8 cellular contexts compared by ENCODE assay signal in the genomic region with DNA sequence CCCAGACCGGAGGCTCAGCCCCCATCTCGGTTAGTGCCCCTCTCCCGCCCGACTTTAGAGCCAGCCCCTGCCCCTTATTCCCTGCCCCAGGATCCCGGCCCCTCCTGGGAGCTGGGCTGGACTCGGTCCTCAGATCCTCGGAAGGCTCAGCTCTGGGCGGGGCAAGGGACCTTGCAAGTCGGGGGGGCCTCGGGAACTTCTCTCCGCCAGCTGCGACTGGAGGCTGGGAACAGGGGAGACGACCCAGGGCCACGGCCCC. TPM values are rescaled to one million over a fixed set of nuclear protein-coding genes. Genes with fewer than 3 reads are reported as not detected.
A peak's percentile ranks its signal among the peaks of the same experiment; 100 is the strongest.
DNase-seq lines count a peak whose midpoint lies in the region; ATAC-seq and TF ChIP-seq lines count a peak whose summit lies in the region.

No MANE protein-coding gene starts in this region.

- H3K9ac ChIP-seq in HUES64 (ENCODE audit: low read depth, low read length) (peak overlapping the region; percentile 73), mucosa of rectum (ENCODE audit: low read depth in 1 of 2, low read length in 2 of 2) (peak overlapping the region; percentile 76 to 92)

- peaks cover 6% of the 10 kb centered on the region for H3K4me1 ChIP-seq in A673 (ENCODE audit: insufficient read depth, low read length, poor library complexity, severe bottlenecking)
- H3K4me1 ChIP-seq in HUES64 (ENCODE audit: insufficient read depth, low read length), result peaks cover 14% of the 10 kb centered on the region
- H3K4me1 ChIP-seq in mucosa of rectum (ENCODE audit: control insufficient read depth in 2 of 2, insufficient read depth in 2 of 2, low read length in 2 of 2), result peaks cover 42 to 52% of the 10 kb centered on the region in 2 donors

- H3K36me3 Mint-ChIP-seq in dendritic cell treated with granulocyte-macrophage colony-stimulating factor and Interleukin-4, amounts not matched to agents 40 ng/mL and 50 ng/mL, for 4 days (ENCODE audit: low read depth), result peaks cover 6% of the 10 kb centered on the region

- no TSS peak for BruUV-seq in A673 (replicated peaks; lab: Mats Ljungman, UMichigan)

- WGBS in HUES64, result 1% methylated on average over 14 of the region's 14 CpGs

- intact Hi-C loops in A673 (cut with micrococcal nuclease; ENCODE audit: unreplicated experiment), result no loop called here
- intact Hi-C loops in dendritic cell treated with granulocyte-macrophage colony-stimulating factor and Interleukin-4, amounts not matched to agents 40 ng/mL and 50 ng/mL, for 4 days (cut with micrococcal nuclease), result no loop called here

- H3K9me3 ChIP-seq in A673 (ENCODE audit: low read depth, low read length, poor library complexity, severe bottlenecking) (no peaks in the 10 kb centered on the region), HUES64 (ENCODE audit: insufficient read depth, low read depth, low read length) (no peaks in the 10 kb centered on the region), mucosa of rectum (ENCODE audit: control insufficient read depth in 2 of 2, low read length in 2 of 2) (no peaks in the 10 kb centered on the region)

- no peak for ATAC-seq in HG03280 (IDR thresholded peaks at IDR 0.05; ENCODE audit: unreplicated experiment)

- peaks cover 50% of the 10 kb centered on the region for H3K4me1 Mint-ChIP-seq in dendritic cell treated with granulocyte-macrophage colony-stimulating factor and Interleukin-4, amounts not matched to agents 40 ng/mL and 50 ng/mL, for 4 days (ENCODE audit: low read depth)

- H3K27me3 Mint-ChIP-seq in dendritic cell treated with granulocyte-macrophage colony-stimulating factor and Interleukin-4, amounts not matched to agents 40 ng/mL and 50 ng/mL, for 4 days, result peaks cover 72% of the 10 kb centered on the region

- H3K27me3 ChIP-seq in A673 (replicated peaks; ENCODE audit: insufficient read depth, low read depth, low read length, poor library complexity) (no peaks in the 10 kb centered on the region), HUES64 (ENCODE audit: insufficient read depth, low read length) (peaks cover 27% of the 10 kb centered on the region), mucosa of rectum (ENCODE audit: control insufficient read depth in 2 of 2, insufficient read depth in 2 of 2, low read length in 2 of 2) (no peaks in the 10 kb centered on the region)

- H3K4me3 ChIP-seq in A673 (ENCODE audit: low read depth, low read length, poor library complexity, severe bottlenecking), result peak overlapping the region; percentile 49
- H3K4me3 ChIP-seq in HUES64 (ENCODE audit: low read length), result peak overlapping the region; percentile 61
- peak overlapping the region; percentile 73 to 76 for H3K4me3 ChIP-seq in mucosa of rectum (ENCODE audit: low read length in 2 of 2)

- H3K36me3 ChIP-seq in A673 (ENCODE audit: insufficient read depth, low read length, poor library complexity, severe bottlenecking) (no peaks in the 10 kb centered on the region), HUES64 (ENCODE audit: insufficient read depth, low read length) (no peaks in the 10 kb centered on the region), mucosa of rectum (ENCODE audit: control insufficient read depth in 2 of 2, insufficient read depth in 2 of 2, low read length in 2 of 2) (no peaks in the 10 kb centered on the region)

- H3K27ac Mint-ChIP-seq in dendritic cell treated with granulocyte-macrophage colony-stimulating factor and Interleukin-4, amounts not matched to agents 40 ng/mL and 50 ng/mL, for 4 days, result peak overlapping the region; percentile 95

- POLR2A ChIA-PET in A673 (lab: Charles Lee; ENCODE audit: low non-redundant PET), result no interaction called here

- no peak for DNase-seq in A673 (ENCODE audit: low spot score)
- no peak for DNase-seq in NCI-H446 treated with DMSO at 0.1 percent for 48 hours (lab: John Stamatoyannopoulos, UW)
- no peak for DNase-seq in mesenteric fat pad (ENCODE audit: low spot score)
- DNase-seq in SHP77 (lab: John Stamatoyannopoulos, UW), result no peak

- H3K27ac ChIP-seq in A673 (ENCODE audit: low read depth, low read length, poor library complexity, severe bottlenecking), result peak overlapping the region; percentile 63
- peak overlapping the region; percentile 45; the same call in 1 of the 2 replicates for H3K27ac ChIP-seq in HUES64 (ENCODE audit: low read depth, low read length)
- H3K27ac ChIP-seq in mucosa of rectum (ENCODE audit: low read depth in 2 of 2, low read length in 2 of 2), result peak overlapping the region; percentile 87 to 89

- CTCF ChIA-PET in A673 (lab: Charles Lee), result no interaction called here

- no peaks in the 10 kb centered on the region for H3K9me3 Mint-ChIP-seq in dendritic cell treated with granulocyte-macrophage colony-stimulating factor and Interleukin-4, amounts not matched to agents 40 ng/mL and 50 ng/mL, for 4 days

- no peak for TF ChIP-seq CTCF in A673 (conservative IDR thresholded peaks at IDR 0.05; ENCODE audit: low read depth, low read length)

- H3K4me3 Mint-ChIP-seq in dendritic cell treated with granulocyte-macrophage colony-stimulating factor and Interleukin-4, amounts not matched to agents 40 ng/mL and 50 ng/mL, for 4 days, result peak overlapping the region; percentile 90

RNA-seq across cellular contexts. Expression of a gene that starts 2.5 kb away (rescaled TPM):
- total RNA-seq in A673 (2021) (not detected in 2 replicates), mesenteric fat pad (543 TPM)
- not detected for polyA plus RNA-seq in HUES64 (2013, experiment 1 of 2)
- not detected for polyA plus RNA-seq in HUES64 (2013, experiment 2 of 2)

RNA-seq across cellular contexts. Expression of a gene that starts 12.4 kb away (rescaled TPM):
- not detected in 2 replicates for total RNA-seq in A673 (2021)
- 8.2 TPM for polyA plus RNA-seq in HUES64 (2013, experiment 1 of 2)
- polyA plus RNA-seq in HUES64 (2013, experiment 2 of 2), result 10.6 TPM
- total RNA-seq in mesenteric fat pad, result 265 TPM

RNA-seq across cellular contexts. Expression of a gene that starts 13.4 kb away (rescaled TPM):
- total RNA-seq in A673 (2021) (0.09 TPM in 1 of 2 replicates, not detected in the other), mesenteric fat pad (78.4 TPM)
- polyA plus RNA-seq in HUES64 (2013, experiment 1 of 2), result 0.85 TPM
- polyA plus RNA-seq in HUES64 (2013, experiment 2 of 2), result 1.4 TPM

RNA-seq across cellular contexts. Expression of a gene that starts 49.3 kb away (rescaled TPM):
- total RNA-seq in A673 (2021) (not detected in 2 replicates), mesenteric fat pad (not detected)
- not detected for polyA plus RNA-seq in HUES64 (2013, experiment 1 of 2)
- not detected for polyA plus RNA-seq in HUES64 (2013, experiment 2 of 2)

Comparison
In these comparisons a context has a peak if more than half of its experiments do, and no peak if none do; other contexts are left out.
1. RNA of a gene that starts 2.5 kb away (total RNA-seq): 543 TPM in mesenteric fat pad (single experiment); not detected in A673; every median in the first group is over 100 times any median in the second.
2. RNA of a gene that starts 12.4 kb away (total RNA-seq): 265 TPM in mesenteric fat pad (single experiment); not detected in A673; every median in the first group is over 100 times any median in the second.
3. RNA of a gene that starts 13.4 kb away (total RNA-seq): 78.4 TPM in mesenteric fat pad (single experiment); 0.09 TPM in A673; every median in the first group is over 10 times any median in the second.
4. Peak in every context shown above with its lines, with median percentiles within 50 percentile points of each other: H3K27ac ChIP-seq and H3K4me3 ChIP-seq.